In the genomic region with DNA sequence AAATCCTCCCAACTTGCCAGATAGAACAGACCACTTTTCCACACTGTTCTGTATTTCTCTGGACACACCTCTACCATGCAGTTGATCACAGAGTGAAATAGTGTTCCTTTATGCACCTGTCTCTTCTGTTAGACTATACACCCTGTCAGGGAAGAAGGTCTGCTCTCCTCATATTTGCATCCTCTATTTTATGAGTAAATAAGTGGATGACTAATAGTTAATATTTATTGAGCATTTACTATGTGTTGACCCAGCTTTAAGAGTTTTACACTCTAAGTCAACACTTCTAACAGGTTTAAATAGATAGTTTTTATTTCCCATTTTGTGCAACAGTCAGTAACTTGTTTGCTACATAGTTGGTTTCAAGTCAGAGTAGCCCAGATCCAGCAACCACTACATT, we compare ENCODE assay signal across 25 cellular contexts.
"Had no signal": no experiment of that assay in that cellular context is flagged by ENCODE, and none has a peak within 500 bp of the region (broad histone marks: within the 10 kb centered on the region; RNA-seq: fewer than 3 reads in every experiment).

No MANE protein-coding gene starts in this region.

- H3K9me3 ChIP-seq: adrenal gland, body of pancreas had no signal

- H3K27me3 ChIP-seq: adrenal gland, body of pancreas had no signal

- H3K4me3 ChIP-seq: adrenal gland, body of pancreas had no signal

- DNase-seq: activated CD4-positive, alpha-beta memory T cell treated with anti-CD3 and anti-CD28 coated beads for 36 hours; activated CD4-positive, alpha-beta T cell treated with anti-CD3 and anti-CD28 coated beads for 36 hours; activated CD4-positive, alpha-beta T cell treated with anti-CD3 and anti-CD28 coated beads, Interleukin-2, amount 10 ng/mL, durations not matched to agents 24 days and 14 days; activated CD4-positive, CD25-positive, alpha-beta regulatory T cell; activated CD4-positive, CD25-positive, alpha-beta regulatory T cell treated with anti-CD3 and anti-CD28 coated beads, Interleukin-2, amount 50 U/mL, for 72 hours; activated CD8-positive, alpha-beta memory T cell treated with anti-CD3 and anti-CD28 coated beads, Interleukin-2, amount 10 ng/mL, durations not matched to agents 7 days and 5 days; activated CD8-positive, alpha-beta memory T cell treated with anti-CD3 and anti-CD28 coated beads, Interleukin-2, amount 50 U/mL, for 4 hours; activated CD8-positive, alpha-beta T cell treated with anti-CD3 and anti-CD28 coated beads, Interleukin-2, amount 10 ng/mL, durations not matched to agents 7 days and 5 days; activated effector memory CD4-positive, alpha-beta T cell treated with anti-CD3 and anti-CD28 coated beads, Interleukin-2, amount 50 U/mL, for 16 hours; activated naive CD4-positive, alpha-beta T cell treated with anti-CD3 and anti-CD28 coated beads for 36 hours; activated naive CD8-positive, alpha-beta T cell treated with anti-CD3 and anti-CD28 coated beads for 36 hours; activated naive CD8-positive, alpha-beta T cell treated with anti-CD3 and anti-CD28 coated beads, Interleukin-2, amount 50 U/mL, for 24 hours; activated T-cell treated with anti-CD3 and anti-CD28 coated beads, Interleukin-2, amount 50 U/mL, for 1 hour; activated T-cell treated with anti-CD3 and anti-CD28 coated beads, Interleukin-2, amount 50 U/mL, for 48 hours; adrenal gland; amygdala; aorta; body of pancreas; caudate nucleus; cortex of kidney; effector CD4-positive, alpha-beta T cell; foreskin fibroblast; head of caudate nucleus; hippocampal formation had no signal

- H3K36me3 ChIP-seq: adrenal gland had no signal

- H3K27ac ChIP-seq: adrenal gland, body of pancreas, epithelial cell of prostate had no signal

- H3K4me1 ChIP-seq: adrenal gland, body of pancreas had no signal

- ATAC-seq: activated CD4-positive, alpha-beta T cell treated with anti-CD3 and anti-CD28 coated beads for 36 hours; activated CD8-positive, alpha-beta memory T cell treated with anti-CD3 and anti-CD28 coated beads, Interleukin-2, amount 10 ng/mL, durations not matched to agents 7 days and 5 days; activated CD8-positive, alpha-beta T cell treated with anti-CD3 and anti-CD28 coated beads, Interleukin-2, amount 10 ng/mL, durations not matched to agents 7 days and 5 days; activated naive CD8-positive, alpha-beta T cell treated with anti-CD3 and anti-CD28 coated beads, Interleukin-2, amount 50 U/mL, for 24 hours; body of pancreas had no signal
